In genomic region chr9:129895376-129896268, GRCh38 we compare ENCODE assay signal across 12 cellular contexts.
DNase-seq lines count a peak whose midpoint lies in the region; ATAC-seq lines count a peak whose summit lies in the region.
"Had no signal": no experiment of that assay in that cellular context is flagged by ENCODE, and none has a peak within 500 bp of the region (broad histone marks: within the 10 kb centered on the region; RNA-seq: fewer than 3 reads in every experiment).

No MANE protein-coding gene starts in this region.

- H3K36me3 Mint-ChIP-seq in activated CD4-positive, alpha-beta memory T cell treated with anti-CD3 and anti-CD28 coated beads, Interleukin-2, amount 10 ng/mL, durations not matched to agents 7 days and 5 days (ENCODE audit: low read depth): peaks cover 90% of the 10 kb centered on the region

- peak; percentile 67 for ATAC-seq in stimulated activated naive CD8-positive, alpha-beta T cell treated with anti-CD3 and anti-CD28 coated beads, Interleukin-15, amount 100 ng/mL, for 72 hours
- ATAC-seq: sciatic nerve had no signal

- CTCF ChIA-PET in activated CD4-positive, alpha-beta memory T cell treated with anti-CD3 and anti-CD28 coated beads, Interleukin-2, amount 10 ng/mL, durations not matched to agents 7 days and 5 days (lab: Charles Lee): interaction anchor here (0.8 to 1.9 kb wide), 5 partner anchors 9 to 144 kb away, joined by 3 to 6 read pairs (median 3); no protein-coding TSS in a partner anchor

- no peaks in the 10 kb centered on the region for H3K9me3 Mint-ChIP-seq in activated CD4-positive, alpha-beta memory T cell treated with anti-CD3 and anti-CD28 coated beads, Interleukin-2, amount 10 ng/mL, durations not matched to agents 7 days and 5 days
- peaks cover 5 to 14% of the 10 kb centered on the region in 2 donors for H3K9me3 Mint-ChIP-seq in stimulated activated naive CD8-positive, alpha-beta T cell treated with anti-CD3 and anti-CD28 coated beads, Interleukin-15, amount 100 ng/mL, for 72 hours

- POLR2A ChIA-PET in activated CD4-positive, alpha-beta memory T cell treated with anti-CD3 and anti-CD28 coated beads, Interleukin-2, amount 10 ng/mL, durations not matched to agents 7 days and 5 days (lab: Charles Lee): interaction anchor here (0.7 to 14.4 kb wide), 13 partner anchors 8 to 145 kb away, joined by 3 to 403 read pairs (median 8); partner anchors contain the start of genes C9orf78, FNBP1 and USP20

- no peaks in the 10 kb centered on the region for H3K27me3 Mint-ChIP-seq in activated CD4-positive, alpha-beta memory T cell treated with anti-CD3 and anti-CD28 coated beads, Interleukin-2, amount 10 ng/mL, durations not matched to agents 7 days and 5 days
- H3K27me3 Mint-ChIP-seq in stimulated activated naive CD8-positive, alpha-beta T cell treated with anti-CD3 and anti-CD28 coated beads, Interleukin-15, amount 100 ng/mL, for 72 hours: no peaks in the 10 kb centered on the region

- H3K4me3 Mint-ChIP-seq in activated CD4-positive, alpha-beta memory T cell treated with anti-CD3 and anti-CD28 coated beads, Interleukin-2, amount 10 ng/mL, durations not matched to agents 7 days and 5 days: no peak overlapping the region
- peak overlapping the region; percentile 3 to 35 for H3K4me3 Mint-ChIP-seq in stimulated activated naive CD8-positive, alpha-beta T cell treated with anti-CD3 and anti-CD28 coated beads, Interleukin-15, amount 100 ng/mL, for 72 hours

- DNase-seq in activated naive CD4-positive, alpha-beta T cell treated with Interleukin-2 at 50 U/mL for 16 hours: peak; percentile 40
- no peak for DNase-seq in activated naive CD4-positive, alpha-beta T cell treated with anti-CD3 and anti-CD28 coated beads, Interleukin-2, amount 50 U/mL, for 16 hours
- DNase-seq in activated CD4-positive, alpha-beta memory T cell treated with anti-CD3 and anti-CD28 coated beads, Interleukin-2, amount 10 ng/mL, durations not matched to agents 7 days and 5 days: peak; percentile 46
- peak; percentile 52 for DNase-seq in effector CD4-positive, alpha-beta T cell
- DNase-seq in stimulated activated naive CD8-positive, alpha-beta T cell treated with anti-CD3 and anti-CD28 coated beads, Interleukin-15, amount 100 ng/mL, for 72 hours: peak; percentile 57 to 79
- DNase-seq in hippocampal formation (lab: John Stamatoyannopoulos, UW) (no peak), cerebellar nuclear complex (lab: John Stamatoyannopoulos, UW) (no peak), DMS153 (lab: John Stamatoyannopoulos, UW) (no peak)
- DNase-seq: EL, IMR-90, uterus had no signal

- peak overlapping the region; percentile 100 for H3K27ac Mint-ChIP-seq in activated CD4-positive, alpha-beta memory T cell treated with anti-CD3 and anti-CD28 coated beads, Interleukin-2, amount 10 ng/mL, durations not matched to agents 7 days and 5 days
- peak overlapping the region; percentile 90 to 92 for H3K27ac Mint-ChIP-seq in stimulated activated naive CD8-positive, alpha-beta T cell treated with anti-CD3 and anti-CD28 coated beads, Interleukin-15, amount 100 ng/mL, for 72 hours

- peaks cover 84% of the 10 kb centered on the region for H3K4me1 Mint-ChIP-seq in activated CD4-positive, alpha-beta memory T cell treated with anti-CD3 and anti-CD28 coated beads, Interleukin-2, amount 10 ng/mL, durations not matched to agents 7 days and 5 days
- peaks cover 95% of the 10 kb centered on the region for H3K4me1 Mint-ChIP-seq in stimulated activated naive CD8-positive, alpha-beta T cell treated with anti-CD3 and anti-CD28 coated beads, Interleukin-15, amount 100 ng/mL, for 72 hours

Comparison
In these comparisons a context has a peak if more than half of its experiments do, and no peak if none do; other contexts are left out.
1. DNase-seq: peak in activated naive CD4-positive, alpha-beta T cell treated with Interleukin-2 at 50 U/mL for 16 hours (single experiment), activated CD4-positive, alpha-beta memory T cell treated with anti-CD3 and anti-CD28 coated beads, Interleukin-2, amount 10 ng/mL, durations not matched to agents 7 days and 5 days (single experiment), effector CD4-positive, alpha-beta T cell (single experiment) and stimulated activated naive CD8-positive, alpha-beta T cell treated with anti-CD3 and anti-CD28 coated beads, Interleukin-15, amount 100 ng/mL, for 72 hours (2 of 2); none in activated naive CD4-positive, alpha-beta T cell treated with anti-CD3 and anti-CD28 coated beads, Interleukin-2, amount 50 U/mL, for 16 hours (single experiment), hippocampal formation (0 of 2), cerebellar nuclear complex (0 of 2) and DMS153 (single experiment).